ENCODE assay signal across 8 cellular contexts in the genomic region with DNA sequence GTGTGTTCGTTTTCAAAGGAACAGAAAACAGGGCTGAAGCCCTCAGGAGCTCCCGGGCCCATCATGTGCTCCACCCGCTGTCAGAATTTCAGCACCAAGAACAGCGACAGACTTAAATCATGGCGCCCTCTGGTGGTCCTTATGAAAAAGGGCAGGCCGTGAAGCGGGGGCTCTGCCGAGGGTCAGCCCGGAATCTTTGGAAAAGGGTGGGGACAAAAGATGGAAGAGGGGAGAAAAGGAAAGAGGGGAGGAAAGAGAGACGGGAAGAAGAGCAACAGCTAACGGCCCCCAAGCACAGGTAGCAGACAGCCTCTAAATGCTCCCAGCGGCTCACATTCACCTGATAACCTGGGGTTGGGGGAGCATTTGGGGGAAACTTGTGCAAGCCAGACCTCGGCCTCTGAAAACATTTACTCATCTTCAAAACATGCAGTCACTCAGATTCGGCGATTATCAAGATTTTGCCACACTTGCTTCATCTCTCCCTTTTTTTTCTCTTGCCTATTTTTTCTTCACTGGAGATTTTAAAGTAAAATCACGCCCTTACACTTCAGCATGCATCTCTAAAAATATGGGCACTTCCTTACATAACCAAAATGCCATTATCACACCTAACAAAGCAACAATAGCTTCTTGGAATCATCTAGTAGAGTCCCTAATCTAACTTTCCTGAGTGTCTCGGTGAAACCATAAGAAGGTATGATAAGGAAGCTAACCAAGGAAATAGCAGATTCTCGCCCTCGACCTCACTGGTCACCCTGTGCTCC. TPM values are rescaled to one million over a fixed set of nuclear protein-coding genes. Genes with fewer than 3 reads are reported as not detected.
DNase-seq lines count a peak whose midpoint lies in the region; ATAC-seq and TF ChIP-seq lines count a peak whose summit lies in the region.

No MANE protein-coding gene starts in this region.

- no peak for ATAC-seq in GM19463 (IDR thresholded peaks at IDR 0.05; ENCODE audit: unreplicated experiment)

- H3K27me3 ChIP-seq in breast epithelium: peaks cover 0 to 41% of the 10 kb centered on the region in 2 donors

- no peaks in the 10 kb centered on the region for H3K4me1 ChIP-seq in breast epithelium

- no peak overlapping the region for H3K4me3 ChIP-seq in breast epithelium

- no peak for TF ChIP-seq POLR2A in breast epithelium (IDR thresholded peaks at IDR 0.05)

- TF ChIP-seq CTCF in 22Rv1 (IDR thresholded peaks at IDR 0.05) (peak; percentile 90), GM12874 (IDR thresholded peaks at IDR 0.05; ENCODE audit: insufficient read depth, low read depth, low read length) (peak; percentile 79), breast epithelium (IDR thresholded peaks at IDR 0.05) (peak in 2 of 3 donors; percentile 63 to 65)

- H3K27ac ChIP-seq in 22Rv1 (no peak overlapping the region), breast epithelium (no peak overlapping the region)

- DNase-seq in NCI-H1105 treated with DMSO at 0.1 percent for 48 hours (lab: John Stamatoyannopoulos, UW): peak; percentile 51
- peak; percentile 50 for DNase-seq in UCSD-AML1 (lab: John Stamatoyannopoulos, UW; ENCODE audit: unreplicated experiment)
- no peak for DNase-seq in breast epithelium (ENCODE audit: low spot score in 2 of 2)
- peak; percentile 33 for DNase-seq in kidney glomerular epithelial cell (lab: John Stamatoyannopoulos, UW)
- peak; percentile 15 to 22 for DNase-seq in stimulated activated CD4-positive, alpha-beta T cell treated with anti-CD3 and anti-CD28 coated beads, Interleukin-4, amount 100 ng/mL, for 4 hours

- H3K9me3 ChIP-seq in breast epithelium: peaks cover 6% of the 10 kb centered on the region in 2 donors

- intact Hi-C loops in breast epithelium (cut with DNase I; ENCODE audit: low total_unique reads): loop anchor here (5.0 kb wide), 1 partner anchor 1605 kb away; no protein-coding TSS in a partner anchor

- H3K36me3 ChIP-seq in breast epithelium: no peaks in the 10 kb centered on the region

RNA-seq across cellular contexts. Expression of a gene that starts 28.1 kb away (rescaled TPM):
- 10 to 100 TPM; 18.7 to 49.8 (median 19.6) TPM for total RNA-seq in breast epithelium

Comparison
In these comparisons a context has a peak if more than half of its experiments do, and no peak if none do; other contexts are left out.
1. DNase-seq: peak in NCI-H1105 treated with DMSO at 0.1 percent for 48 hours (single experiment), UCSD-AML1 (single experiment), kidney glomerular epithelial cell (single experiment) and stimulated activated CD4-positive, alpha-beta T cell treated with anti-CD3 and anti-CD28 coated beads, Interleukin-4, amount 100 ng/mL, for 4 hours (2 of 2); none in breast epithelium (0 of 2).
2. Peak in every context shown above with its lines, with median percentiles within 50 percentile points of each other: CTCF ChIP-seq.